ENCODE assay signal across 6 cellular contexts in the genomic region with DNA sequence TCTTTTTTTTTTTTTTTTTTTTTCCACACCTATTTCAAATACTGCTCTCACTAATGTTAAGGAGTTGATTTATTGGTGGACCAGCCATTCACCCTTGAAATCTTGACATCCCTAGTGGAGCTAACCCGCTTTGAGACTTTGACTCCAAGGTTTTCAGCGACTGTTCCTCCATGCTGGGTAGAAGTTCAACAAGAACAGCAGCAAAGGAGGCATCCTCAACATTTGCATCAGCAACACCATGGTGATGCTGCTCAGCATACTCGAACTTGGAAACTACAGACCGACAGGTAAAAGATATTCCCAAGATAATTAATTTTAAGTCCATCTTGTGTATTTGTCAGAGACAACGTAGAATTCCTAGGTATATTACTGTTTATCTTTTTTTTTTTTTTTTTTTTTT.
"Had no signal": no experiment of that assay in that cellular context is flagged by ENCODE, and none has a peak within 500 bp of the region (broad histone marks: within the 10 kb centered on the region; RNA-seq: fewer than 3 reads in every experiment).

No MANE protein-coding gene starts in this region.

- H3K9ac ChIP-seq: KMS-11 had no signal

- H3K4me3 ChIP-seq: K562 had no signal

- H3K27ac ChIP-seq: HL-60, KMS-11 had no signal

- H3K4me2 ChIP-seq: KMS-11 had no signal

- DNase-seq: KBM-7, KG1 had no signal

- ATAC-seq: HepG2, K562 had no signal
